17 cellular contexts compared by ENCODE assay signal in the genomic region with DNA sequence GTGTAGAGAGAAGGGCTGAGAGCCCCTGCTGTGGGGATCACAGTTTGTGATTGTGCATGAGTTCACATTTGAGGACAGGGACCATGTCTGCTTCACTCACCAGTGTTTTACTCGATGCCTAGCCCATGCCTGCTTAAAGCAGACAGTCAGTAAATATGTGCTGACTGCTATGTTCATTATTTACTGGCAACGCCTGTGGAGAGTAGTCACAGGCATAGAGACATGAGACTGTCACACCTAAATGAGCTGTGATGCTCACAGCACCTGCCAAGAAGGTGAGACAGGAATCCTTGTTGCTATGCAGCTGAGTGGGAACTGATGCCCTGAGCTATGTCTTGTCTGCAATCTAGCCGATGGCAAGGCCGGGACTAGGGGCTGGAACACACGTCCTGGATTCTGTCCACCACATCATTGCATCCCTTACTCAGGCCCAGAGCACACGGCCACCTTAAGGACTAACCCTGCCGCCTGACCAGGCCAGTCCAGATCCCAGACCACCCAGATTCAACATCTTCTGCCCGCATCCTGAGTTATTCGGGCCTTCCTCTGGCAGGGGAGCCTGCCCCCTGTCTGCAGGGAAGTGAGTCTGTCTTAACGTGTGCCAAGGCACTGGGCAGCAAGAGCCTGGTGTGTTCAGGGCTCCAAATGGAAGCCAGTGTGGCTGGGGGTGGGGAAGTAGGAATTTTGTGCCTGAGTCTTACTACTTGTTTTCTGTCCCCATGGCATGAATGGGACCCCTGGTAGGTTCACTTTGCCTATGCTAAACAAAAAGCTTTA. TPM values are rescaled to one million over a fixed set of nuclear protein-coding genes. Genes with fewer than 3 reads are reported as not detected.
DNase-seq lines count a peak whose midpoint lies in the region; ATAC-seq, FAIRE-seq and TF ChIP-seq lines count a peak whose summit lies in the region.
"Had no signal": no experiment of that assay in that cellular context is flagged by ENCODE, and none has a peak within 500 bp of the region (broad histone marks: within the 10 kb centered on the region; RNA-seq: fewer than 3 reads in every experiment).

No MANE protein-coding gene starts in this region.

- no peaks in the 10 kb centered on the region for H3K9me3 Mint-ChIP-seq in GM23338
- H3K9me3 Mint-ChIP-seq in T-helper 2 cell treated with Interferon-gamma antibody and Interleukin-4, amounts not matched to agents 5 μg/mL and 100 μg/mL, for 36 hours, result no peaks in the 10 kb centered on the region
- H3K9me3 Mint-ChIP-seq: activated T-helper 17 cell treated with anti-CD3 and anti-CD28 coated beads, Interleukin-2, amount 50 U/mL, for 72 hours; central memory CD8-positive, alpha-beta T cell had no signal

- intact Hi-C loops in K562 (cut with micrococcal nuclease) (loop anchor here (5.0 kb wide), 1 partner anchor 71 kb away; no protein-coding TSS in a partner anchor), HepG2 (cut with micrococcal nuclease; ENCODE audit: unreplicated experiment) (loop anchor here (1.0 kb wide), 1 partner anchor 72 kb away; no protein-coding TSS in a partner anchor)

- BruUV-seq in K562 (replicated peaks; lab: Mats Ljungman, UMichigan), result no TSS peak
- BruUV-seq in HepG2 (replicated peaks; lab: Mats Ljungman, UMichigan), result no TSS peak

- H3K4me3 ChIP-seq in GM23338 (no peak overlapping the region), K562 (no peak overlapping the region), HepG2 (replicated peaks in 1 of 3; ENCODE audit: insufficient read depth in 1 of 3, low read depth in 2 of 3, low read length in 3 of 3) (no peak overlapping the region)
- H3K4me3 ChIP-seq: BLaER1, gastroesophageal sphincter, HAP-1, SJSA1 had no signal

- H3K9me1 ChIP-seq in K562 (ENCODE audit: control insufficient read depth, insufficient read depth, low read length), result no peaks in the 10 kb centered on the region

- no peaks in the 10 kb centered on the region for H3F3A ChIP-seq in GM23338 (replicated peaks; ENCODE audit: low read depth)

- H3K27me3 ChIP-seq in GM23338 (ENCODE audit: insufficient read depth) (no peaks in the 10 kb centered on the region), K562 (ENCODE audit: control insufficient read depth in 2 of 2, insufficient read depth in 2 of 2, low read length in 2 of 2) (peaks cover 36 to 75% of the 10 kb centered on the region in 2 experiments), HepG2 (ENCODE audit: control insufficient read depth in 1 of 2, insufficient read depth in 2 of 2, low read length in 2 of 2) (peaks cover 0 to 4% of the 10 kb centered on the region in 2 experiments; a peak in 1 of 5 replicates)
- H3K27me3 ChIP-seq: BLaER1, SJSA1 had no signal

- H3K9me3 ChIP-seq in K562 (replicated peaks; ENCODE audit: control insufficient read depth, insufficient read depth, low read depth, low read length) (no peaks in the 10 kb centered on the region), HepG2 (ENCODE audit: low read length) (no peaks in the 10 kb centered on the region)
- H3K9me3 ChIP-seq: BLaER1, gastroesophageal sphincter, HAP-1, SJSA1 had no signal

- TF ChIP-seq POLR2A in K562 (conservative IDR thresholded peaks at IDR 0.05) (no peak), HepG2 (IDR thresholded peaks at IDR 0.05; ENCODE audit: insufficient read depth in 1 of 2, low read depth in 2 of 2, low read length in 2 of 2) (no peak)

- H4K20me1 ChIP-seq in GM23338 (replicated peaks; ENCODE audit: insufficient read depth) (no peaks in the 10 kb centered on the region), K562 (replicated peaks; ENCODE audit: control insufficient read depth, insufficient read depth, low read length) (peaks cover 10% of the 10 kb centered on the region; the same call in 1 of the 2 replicates), HepG2 (ENCODE audit: insufficient read depth, low read length) (no peaks in the 10 kb centered on the region)
- H4K20me1 ChIP-seq: BLaER1 had no signal

- H3K36me3 ChIP-seq in GM23338 (ENCODE audit: insufficient read depth) (no peaks in the 10 kb centered on the region), K562 (ENCODE audit: control insufficient read depth, insufficient read depth, low read length) (no peaks in the 10 kb centered on the region), HepG2 (replicated peaks in 1 of 2; ENCODE audit: control insufficient read depth in 1 of 2, insufficient read depth in 2 of 2, low read length in 2 of 2) (no peaks in the 10 kb centered on the region)
- H3K36me3 ChIP-seq: BLaER1, HAP-1, SJSA1 had no signal

- H3K36me3 Mint-ChIP-seq in GM23338 (ENCODE audit: low read depth), result no peaks in the 10 kb centered on the region; the same call in 2 of the 3 replicates
- no peaks in the 10 kb centered on the region for H3K36me3 Mint-ChIP-seq in T-helper 2 cell treated with Interferon-gamma antibody and Interleukin-4, amounts not matched to agents 5 μg/mL and 100 μg/mL, for 36 hours (ENCODE audit: low read depth)

- DNase-seq in ACHN (peak; percentile 5), GM23338 (ENCODE audit: low spot score) (peak; percentile 62), K562 (ENCODE audit: extremely low read depth in 1 of 4, low spot score in 3 of 4) (no peak), HepG2 (ENCODE audit: low spot score) (no peak), epidermal melanocyte (ENCODE audit: insufficient read length, low spot score) (no peak), NCI-H526 treated with DMSO at 0.1 percent for 48 hours (lab: John Stamatoyannopoulos, UW) (no peak)
- DNase-seq in T-helper 2 cell treated with Interferon-gamma antibody and Interleukin-4, amounts not matched to agents 5 μg/mL and 100 μg/mL, for 36 hours (ENCODE audit: low spot score), result no peak
- DNase-seq: NCI-H2227 treated with DMSO at 0.1 percent for 48 hours, substantia nigra had no signal

- FAIRE-seq in K562 (lab: Jason Lieb, UNC) (no peak), HepG2 (lab: Jason Lieb, UNC) (no peak)

- in situ Hi-C loops in ACHN (cut with HindIII; ENCODE audit: low pct_ligation_motif_present, low pct_unique_long_range_greater_than_20kb, low sequenced_read_pairs), result no loop called here
- in situ Hi-C loops in K562 (cut with MboI), result no loop called here
- in situ Hi-C loops in HepG2 (cut with HindIII; ENCODE audit: extremely low pct_ligation_motif_present, low pct_unique_long_range_greater_than_20kb), result no loop called here

- H3K27ac ChIP-seq in GM23338 (ENCODE audit: low read depth) (no peak overlapping the region), K562 (ENCODE audit: extremely low read depth, low read depth, low read length) (no peak overlapping the region), HepG2 (ENCODE audit: extremely low read length, insufficient read depth, low read length) (no peak overlapping the region)
- H3K27ac ChIP-seq: BLaER1, SJSA1 had no signal

- H3K79me2 ChIP-seq in GM23338 (replicated peaks; ENCODE audit: insufficient read depth) (no peaks in the 10 kb centered on the region), K562 (ENCODE audit: control insufficient read depth, insufficient read depth, low read length) (no peaks in the 10 kb centered on the region), HepG2 (ENCODE audit: insufficient read depth, low read length) (no peaks in the 10 kb centered on the region)

- TF ChIP-seq CTCF in GM23338 (conservative IDR thresholded peaks at IDR 0.05; ENCODE audit: low read depth in 2 of 2), result peak; percentile 63 to 77
- TF ChIP-seq CTCF in K562 (IDR thresholded peaks at IDR 0.05 in 2 of 3, conservative IDR thresholded peaks at IDR 0.05 in 1 of 3; ENCODE audit: insufficient read depth in 2 of 3, low read depth in 1 of 3, low read length in 3 of 3), result peak; percentile 41 to 51 (median 43); a peak in 5 of 6 replicates
- TF ChIP-seq CTCF in HepG2 (CRISPR knock-in tag; IDR thresholded peaks at IDR 0.05), result peak; percentile 56

- H2AFZ ChIP-seq in GM23338 (no peak overlapping the region), K562 (ENCODE audit: low read depth, low read length) (no peak overlapping the region), HepG2 (ENCODE audit: low read length) (no peak overlapping the region)

- peak overlapping the region; percentile 13; the same call in 1 of the 3 replicates for H3K4me3 Mint-ChIP-seq in GM23338
- no peak overlapping the region for H3K4me3 Mint-ChIP-seq in T-helper 2 cell treated with Interferon-gamma antibody and Interleukin-4, amounts not matched to agents 5 μg/mL and 100 μg/mL, for 36 hours
- H3K4me3 Mint-ChIP-seq: activated T-helper 17 cell treated with anti-CD3 and anti-CD28 coated beads, Interleukin-2, amount 50 U/mL, for 72 hours; central memory CD8-positive, alpha-beta T cell had no signal

- CTCF ChIA-PET in K562 (lab: Yijun Ruan, JAX; ENCODE audit: low intra/inter-chr PET ratio), result no interaction called here
- CTCF ChIA-PET in HepG2 (lab: Yijun Ruan, JAX; ENCODE audit: low intra/inter-chr PET ratio, low total read pairs), result no interaction called here

- ATAC-seq in GM23338 (peak; percentile 86), K562 (peak; percentile 61), HepG2 (peak; percentile 74), HG02973 (IDR thresholded peaks at IDR 0.05; ENCODE audit: unreplicated experiment) (no peak)
- ATAC-seq: activated T-helper 17 cell treated with anti-CD3 and anti-CD28 coated beads, Interleukin-2, amount 50 U/mL, for 72 hours; gastroesophageal sphincter had no signal

- H3K27me3 Mint-ChIP-seq in GM23338 (ENCODE audit: insufficient read depth, low read depth, poor library complexity), result peaks cover 18% of the 10 kb centered on the region
- no peaks in the 10 kb centered on the region for H3K27me3 Mint-ChIP-seq in T-helper 2 cell treated with Interferon-gamma antibody and Interleukin-4, amounts not matched to agents 5 μg/mL and 100 μg/mL, for 36 hours (ENCODE audit: low read depth)

- no peak overlapping the region for H3K27ac Mint-ChIP-seq in GM23338
- H3K27ac Mint-ChIP-seq in T-helper 2 cell treated with Interferon-gamma antibody and Interleukin-4, amounts not matched to agents 5 μg/mL and 100 μg/mL, for 36 hours, result no peak overlapping the region
- H3K27ac Mint-ChIP-seq: activated T-helper 17 cell treated with anti-CD3 and anti-CD28 coated beads, Interleukin-2, amount 50 U/mL, for 72 hours had no signal

- POLR2A ChIA-PET in K562 (lab: Yijun Ruan, JAX), result interaction anchor here (0.9 kb wide), 1 partner anchor 28 kb away, joined by 3 read pairs; no protein-coding TSS in a partner anchor
- POLR2A ChIA-PET in HepG2 (lab: Yijun Ruan, JAX), result no interaction called here

- TF ChIP-seq RAD21 in K562 (CRISPR knock-in tag; conservative IDR thresholded peaks at IDR 0.05 in 1 of 2, IDR thresholded peaks at IDR 0.05 in 1 of 2) (peak in 1 of 2 experiments; percentile 46; a peak in 2 of 4 replicates), HepG2 (CRISPR knock-in tag; IDR thresholded peaks at IDR 0.05) (no peak)

- peaks cover 3% of the 10 kb centered on the region; the same call in 1 of the 2 replicates for H3K4me1 ChIP-seq in GM23338 (ENCODE audit: insufficient read depth)
- no peaks in the 10 kb centered on the region for H3K4me1 ChIP-seq in K562 (replicated peaks in 1 of 2; ENCODE audit: control insufficient read depth in 2 of 2, insufficient read depth in 2 of 2, low read length in 2 of 2)
- H3K4me1 ChIP-seq in HepG2 (ENCODE audit: insufficient read depth, low read length), result no peaks in the 10 kb centered on the region
- H3K4me1 ChIP-seq: HAP-1, SJSA1 had no signal

- 3% methylated on average over 10 of the region's 10 CpGs for WGBS in K562 (ENCODE audit: insufficient coverage, low coverage, missing lambda C conversion rate)
- WGBS in HepG2 (ENCODE audit: low lambda C conversion rate), result 11% methylated on average over 7 of the region's 10 CpGs

- no peaks in the 10 kb centered on the region for H3K9me2 ChIP-seq in GM23338 (ENCODE audit: insufficient read depth)

- peaks cover 38% of the 10 kb centered on the region for H3K4me1 Mint-ChIP-seq in GM23338
- H3K4me1 Mint-ChIP-seq in T-helper 2 cell treated with Interferon-gamma antibody and Interleukin-4, amounts not matched to agents 5 μg/mL and 100 μg/mL, for 36 hours (ENCODE audit: low read depth), result no peaks in the 10 kb centered on the region
- H3K4me1 Mint-ChIP-seq: activated T-helper 17 cell treated with anti-CD3 and anti-CD28 coated beads, Interleukin-2, amount 50 U/mL, for 72 hours; central memory CD8-positive, alpha-beta T cell had no signal

- H3K4me2 ChIP-seq in GM23338 (peak overlapping the region; percentile 55; the same call in 1 of the 2 replicates), K562 (ENCODE audit: insufficient read depth, low read length) (no peak overlapping the region), HepG2 (ENCODE audit: low read depth, low read length) (no peak overlapping the region)
- H3K4me2 ChIP-seq: BLaER1 had no signal

- H3K9ac ChIP-seq in K562 (ENCODE audit: insufficient read depth in 1 of 2, low read depth in 2 of 2, low read length in 2 of 2) (no peak overlapping the region), HepG2 (ENCODE audit: insufficient read depth, low read depth, low read length) (no peak overlapping the region)
- H3K9ac ChIP-seq: BLaER1 had no signal

- no peak for TF ChIP-seq EP300 in K562 (IDR thresholded peaks at IDR 0.05; ENCODE audit: low read length)
- TF ChIP-seq EP300 in HepG2 (IDR thresholded peaks at IDR 0.05; ENCODE audit: low read depth in 2 of 2, low read length in 2 of 2), result no peak
- no peak for TF ChIP-seq EP300 in HepG2 (CRISPR knock-in tag; IDR thresholded peaks at IDR 0.05; ENCODE audit: borderline replicate concordance)

RNA-seq across cellular contexts. Expression of a gene that starts 44.8 kb away (rescaled TPM):
- 12.2 and 19.0 TPM in 2 replicates for total RNA-seq in GM23338 (2014; rRNA removed; shearing (Covaris generic))
- polyA plus RNA-seq in GM23338 (2016; fragmentation: Nextera tagmentation; extraction: Ambion mirVana) (6.9 and 7.4 TPM in 2 replicates), K562 (2011; rRNA removed) (not detected in 2 replicates), K562 (2014; fragmentation: Illumina TruSeq; extraction: Trizol) (not detected in 2 replicates), K562 (2014; fragmentation: Nextera tagmentation; extraction: Ambion mirVana) (not detected), K562 (2014; rRNA removed) (not detected in 2 replicates), HepG2 (2011; rRNA removed) (0.17 TPM in 1 of 2 replicates, not detected in the other)
- total RNA-seq in K562 (2011; cell fraction: chromatin; rRNA removed; ENCODE audit: low replicate concordance), result not detected in 2 replicates
- total RNA-seq in K562 (2011; cell fraction: nucleolus; rRNA removed), result not detected in 2 replicates
- total RNA-seq in K562 (2011; cell fraction: nucleoplasm; rRNA removed), result not detected in 2 replicates
- total RNA-seq in K562 (2014; rRNA removed) (not detected in 2 replicates), K562 (2014; rRNA removed; fragmentation: Illumina TruSeq; extraction: Trizol) (not detected in 2 replicates), K562 (2015; rRNA removed; fragmentation: Illumina TruSeq; extraction: Trizol) (not detected in 2 replicates), K562 (2021) (0.13 and 0.18 TPM in 2 replicates), HepG2 (2016; rRNA removed; fragmentation: Illumina TruSeq; extraction: Trizol) (not detected in 2 replicates)
- polyA plus RNA-seq in K562 (2011; cell fraction: cytosol; rRNA removed), result not detected in 2 replicates
- not detected in 2 replicates for polyA plus RNA-seq in K562 (2011; cell fraction: nucleus; rRNA removed)
- not detected in 2 replicates for polyA plus RNA-seq in K562 (2012)
- not detected in 2 replicates for polyA minus RNA-seq in K562 (2011; rRNA and poly(A)+ RNA removed)
- polyA minus RNA-seq in K562 (2011; cell fraction: cytosol; rRNA and poly(A)+ RNA removed), result not detected in 2 replicates
- polyA minus RNA-seq in K562 (2011; cell fraction: nucleus; rRNA and poly(A)+ RNA removed), result not detected in 2 replicates
- total RNA-seq in HepG2 (2016; cell fraction: cytosol; rRNA removed; fragmentation: Illumina TruSeq; extraction: Trizol; ENCODE audit: low read depth), result not detected in 2 replicates
- total RNA-seq in HepG2 (2016; cell fraction: insoluble cytoplasmic fraction; rRNA removed; fragmentation: Illumina TruSeq; extraction: Trizol), result not detected in 2 replicates
- not detected in 2 replicates for total RNA-seq in HepG2 (2016; cell fraction: membrane; rRNA removed; fragmentation: Illumina TruSeq; extraction: Trizol)
- total RNA-seq in HepG2 (2016; cell fraction: nucleus; rRNA removed; fragmentation: Illumina TruSeq; extraction: Trizol), result not detected in 2 replicates
- polyA plus RNA-seq in HepG2 (2011; cell fraction: cytosol; rRNA removed), result 0.01 and 0.04 TPM in 2 replicates
- polyA plus RNA-seq in HepG2 (2011; cell fraction: nucleus; rRNA removed), result 0.09 and 0.10 TPM in 2 replicates
- 0.08 and 0.20 TPM in 2 replicates for polyA plus RNA-seq in HepG2 (2012)
- not detected in 2 replicates for polyA plus RNA-seq in HepG2 (2016; cell fraction: cytosol; fragmentation: Illumina TruSeq; extraction: Trizol; ENCODE audit: low read depth)
- not detected in 2 replicates for polyA plus RNA-seq in HepG2 (2016; cell fraction: insoluble cytoplasmic fraction; fragmentation: Illumina TruSeq; extraction: Trizol; ENCODE audit: low read depth)
- polyA plus RNA-seq in HepG2 (2016; cell fraction: membrane; fragmentation: Illumina TruSeq; extraction: Trizol; ENCODE audit: low read depth), result not detected in 2 replicates
- polyA plus RNA-seq in HepG2 (2016; cell fraction: nucleus; fragmentation: Illumina TruSeq; extraction: Trizol; ENCODE audit: insufficient read depth, low read depth), result not detected in 2 replicates
- 0.44 TPM in 1 of 2 replicates, not detected in the other for polyA minus RNA-seq in HepG2 (2011; rRNA and poly(A)+ RNA removed; ENCODE audit: low replicate concordance)
- polyA minus RNA-seq in HepG2 (2011; cell fraction: cytosol; rRNA and poly(A)+ RNA removed), result not detected in 2 replicates
- polyA minus RNA-seq in HepG2 (2011; cell fraction: nucleus; rRNA and poly(A)+ RNA removed), result 0.25 and 0.39 TPM in 2 replicates
- total RNA-seq: LHCN-M2, SJSA1 had no signal

Comparison
In these comparisons a context has a peak if more than half of its experiments do, and no peak if none do; other contexts are left out.
1. DNase-seq: peak in ACHN (single experiment) and GM23338 (single experiment); none in K562 (0 of 4), HepG2 (single experiment), T-helper 2 cell treated with Interferon-gamma antibody and Interleukin-4, amounts not matched to agents 5 μg/mL and 100 μg/mL, for 36 hours (single experiment), epidermal melanocyte (single experiment) and NCI-H526 treated with DMSO at 0.1 percent for 48 hours (single experiment).
2. RNA of a gene that starts 44.8 kb away (total RNA-seq): 12.2 to 19.0 TPM in GM23338; not detected in HepG2 and 0.13 to 0.18 TPM in K562; every median in the first group is over 10 times any median in the second.
3. Peak in every context shown above with its lines, with median percentiles within 50 percentile points of each other: CTCF ChIP-seq.